In genomic region chr14:95206534-95206933, GRCh38 we compare ENCODE assay signal across 1 cellular context.
TF ChIP-seq lines count a peak whose summit lies in the region.

No MANE protein-coding gene starts in this region.

TF ChIP-seq in GM12878, 131 proteins besides CTCF, POLR2A, EP300 and RAD21 (continued from another document and continues in another):
- TF ChIP-seq ZNF687 (IDR thresholded peaks at IDR 0.05) (no peak), POLR2AphosphoS2 (IDR thresholded peaks at IDR 0.05; ENCODE audit: low read depth, low read length) (no peak), ATF2 (IDR thresholded peaks at IDR 0.05; ENCODE audit: low read length) (peak; percentile 49), EED (IDR thresholded peaks at IDR 0.05; ENCODE audit: low read depth) (peak; percentile 76), JUND (IDR thresholded peaks at IDR 0.05; ENCODE audit: low read depth, low read length) (no peak), POLR2AphosphoS5 (IDR thresholded peaks at IDR 0.05; ENCODE audit: low read length) (no peak), MXI1 (IDR thresholded peaks at IDR 0.05; ENCODE audit: low read depth, low read length) (no peak), SRF (IDR thresholded peaks at IDR 0.05; ENCODE audit: low read depth in 2 of 2, low read length in 2 of 2) (no peak), E2F8 (IDR thresholded peaks at IDR 0.05; ENCODE audit: low read depth, partially characterized antibody) (no peak), REST (IDR thresholded peaks at IDR 0.05; ENCODE audit: low read depth, low read length) (no peak), EGR1 (IDR thresholded peaks at IDR 0.05; ENCODE audit: borderline replicate concordance in 1 of 2, low read depth in 2 of 2, low read length in 2 of 2) (no peak), BRCA1 (IDR thresholded peaks at IDR 0.05; ENCODE audit: low read depth, low read length) (no peak), CREB1 (IDR thresholded peaks at IDR 0.05; ENCODE audit: low read depth) (peak; percentile 17; the same call in 1 of the 2 replicates), ZNF24 (IDR thresholded peaks at IDR 0.05) (no peak), BHLHE40 (IDR thresholded peaks at IDR 0.05; ENCODE audit: borderline replicate concordance in 1 of 2, low read depth in 2 of 2, low read length in 1 of 2) (no peak), MEF2B (IDR thresholded peaks at IDR 0.05; ENCODE audit: partially characterized antibody, poor library complexity, severe bottlenecking) (no peak), ETV6 (conservative IDR thresholded peaks at IDR 0.05 in 1 of 2, IDR thresholded peaks at IDR 0.05 in 1 of 2; ENCODE audit: borderline replicate concordance in 1 of 2, low read depth in 1 of 2) (peak in 1 of 2 experiments; percentile 18; a peak in 1 of 4 replicates), HDAC2 (IDR thresholded peaks at IDR 0.05) (no peak), E2F4 (IDR thresholded peaks at IDR 0.05; ENCODE audit: low read depth, low read length) (no peak), FOXM1 (IDR thresholded peaks at IDR 0.05; ENCODE audit: low read depth, low read length) (peak; percentile 85; the same call in 1 of the 2 replicates), BCLAF1 (IDR thresholded peaks at IDR 0.05) (no peak), SMAD1 (IDR thresholded peaks at IDR 0.05; ENCODE audit: low read depth, partially characterized antibody) (no peak), NBN (IDR thresholded peaks at IDR 0.05) (no peak), CUX1 (IDR thresholded peaks at IDR 0.05; ENCODE audit: insufficient replicate concordance, low read depth, low read length) (no peak), ZBED1 (IDR thresholded peaks at IDR 0.05; ENCODE audit: borderline replicate concordance) (peak; percentile 47; the same call in 1 of the 2 replicates), IRF4 (IDR thresholded peaks at IDR 0.05; ENCODE audit: low read depth, low read length) (no peak), SPI1 (IDR thresholded peaks at IDR 0.05; ENCODE audit: borderline replicate concordance, insufficient read depth, low read depth, low read length) (no peak), MTA2 (IDR thresholded peaks at IDR 0.05; ENCODE audit: low read depth) (no peak), STAT3 (IDR thresholded peaks at IDR 0.05; ENCODE audit: low read depth, low read length) (no peak), MLLT1 (IDR thresholded peaks at IDR 0.05) (no peak), NR2F1 (conservative IDR thresholded peaks at IDR 0.05) (no peak), CREM (IDR thresholded peaks at IDR 0.05; ENCODE audit: low read depth) (peak; percentile 65), ZNF207 (IDR thresholded peaks at IDR 0.05; ENCODE audit: borderline replicate concordance) (no peak), PAX8 (IDR thresholded peaks at IDR 0.05) (no peak), MYB (IDR thresholded peaks at IDR 0.05; ENCODE audit: borderline replicate concordance, low read depth, low read length) (no peak), MYC (IDR thresholded peaks at IDR 0.05; ENCODE audit: insufficient read depth, insufficient read length, insufficient replicate concordance, low read length, severe bottlenecking) (no peak)
